In genomic region chr20:35463455-35464300, GRCh38 we compare ENCODE assay signal across 1 cellular context.
A peak's percentile ranks its signal among the peaks of the same experiment; 100 is the strongest.
TF ChIP-seq lines count a peak whose summit lies in the region.

No MANE protein-coding gene starts in this region.

TF ChIP-seq in HepG2, 621 proteins besides CTCF, POLR2A, EP300 and RAD21 (continued from another document and continues in another):
- TF ChIP-seq HBP1 (CRISPR knock-in tag; IDR thresholded peaks at IDR 0.05; ENCODE audit: low read depth) (no peak), FOXP4 (CRISPR knock-in tag; IDR thresholded peaks at IDR 0.05) (no peak), ZNF281 (CRISPR knock-in tag; IDR thresholded peaks at IDR 0.05; ENCODE audit: borderline replicate concordance) (no peak), MXI1 (IDR thresholded peaks at IDR 0.05; ENCODE audit: borderline replicate concordance, low read depth, low read length) (no peak), ZFP41 (CRISPR knock-in tag; IDR thresholded peaks at IDR 0.05; ENCODE audit: borderline replicate concordance) (no peak), ZNF580 (CRISPR knock-in tag; IDR thresholded peaks at IDR 0.05; ENCODE audit: borderline replicate concordance, low read depth) (peak; percentile 53; the same call in 1 of the 2 replicates), PITX1 (CRISPR knock-in tag; IDR thresholded peaks at IDR 0.05) (peak; percentile 80; the same call in 1 of the 2 replicates), ZNF550 (CRISPR knock-in tag; IDR thresholded peaks at IDR 0.05; ENCODE audit: borderline replicate concordance) (no peak), KDM2A (CRISPR knock-in tag; IDR thresholded peaks at IDR 0.05; ENCODE audit: borderline replicate concordance, low read depth) (no peak), ZNF629 (CRISPR knock-in tag; conservative IDR thresholded peaks at IDR 0.05) (no peak), SSRP1 (CRISPR knock-in tag; IDR thresholded peaks at IDR 0.05) (no peak), THRA (CRISPR knock-in tag; IDR thresholded peaks at IDR 0.05; ENCODE audit: borderline replicate concordance) (0 out of 2 replicates have a peak, but pooled peaks have one; percentile 20), ZEB1 (IDR thresholded peaks at IDR 0.05; ENCODE audit: insufficient replicate concordance, low read depth) (no peak), ZNF318 (CRISPR knock-in tag; IDR thresholded peaks at IDR 0.05) (no peak), GTF3A (CRISPR knock-in tag; conservative IDR thresholded peaks at IDR 0.05) (0 out of 2 replicates have a peak, but pooled peaks have one; percentile 70), ZNF10 (CRISPR knock-in tag; IDR thresholded peaks at IDR 0.05; ENCODE audit: borderline replicate concordance, low read depth) (no peak), FIP1L1 (IDR thresholded peaks at IDR 0.05; ENCODE audit: borderline replicate concordance, insufficient read depth, low read depth, low read length) (no peak), ZNF251 (CRISPR knock-in tag; IDR thresholded peaks at IDR 0.05) (no peak), ZNF329 (CRISPR knock-in tag; IDR thresholded peaks at IDR 0.05; ENCODE audit: low read depth) (0 out of 2 replicates have a peak, but pooled peaks have one; percentile 17), KDM3A (CRISPR knock-in tag; IDR thresholded peaks at IDR 0.05; ENCODE audit: low read depth) (0 out of 2 replicates have a peak, but pooled peaks have one; percentile 14), ZNF143 (CRISPR knock-in tag; IDR thresholded peaks at IDR 0.05) (no peak), YEATS2 (CRISPR knock-in tag; IDR thresholded peaks at IDR 0.05; ENCODE audit: borderline replicate concordance) (no peak; the same call in 1 of the 2 replicates), MAZ (IDR thresholded peaks at IDR 0.05; ENCODE audit: borderline replicate concordance, low read depth, low read length) (no peak), MAZ (CRISPR knock-in tag; IDR thresholded peaks at IDR 0.05; ENCODE audit: low read depth) (no peak), PRDM10 (CRISPR knock-in tag; IDR thresholded peaks at IDR 0.05; ENCODE audit: low read depth) (peak; percentile 53; the same call in 1 of the 2 replicates), ZFY (CRISPR knock-in tag; IDR thresholded peaks at IDR 0.05) (no peak), HNF1B (CRISPR knock-in tag; IDR thresholded peaks at IDR 0.05) (peak; percentile 37; the same call in 1 of the 2 replicates), REXO4 (CRISPR knock-in tag; IDR thresholded peaks at IDR 0.05; ENCODE audit: borderline replicate concordance) (no peak), RXRB (CRISPR knock-in tag; IDR thresholded peaks at IDR 0.05; ENCODE audit: borderline replicate concordance) (peak; percentile 63; the same call in 1 of the 2 replicates), ZNF292 (CRISPR knock-in tag; IDR thresholded peaks at IDR 0.05; ENCODE audit: borderline replicate concordance, low read depth) (peak; percentile 42; the same call in 1 of the 2 replicates), NFRKB (IDR thresholded peaks at IDR 0.05) (no peak), ATF7-NPFF (CRISPR knock-in tag; IDR thresholded peaks at IDR 0.05; ENCODE audit: low read depth) (no peak), MTF1 (CRISPR knock-in tag; IDR thresholded peaks at IDR 0.05) (no peak), RBM22 (optimal IDR thresholded peaks at IDR 0.05; ENCODE audit: low read length) (peak; percentile 18), SMYD3 (CRISPR knock-in tag; IDR thresholded peaks at IDR 0.05) (no peak), ZNF296 (CRISPR knock-in tag; conservative IDR thresholded peaks at IDR 0.05) (no peak), ZNF263 (CRISPR knock-in tag; IDR thresholded peaks at IDR 0.05) (peak; percentile 67)
